ENCODE assay signal across 8 cellular contexts in the genomic region with DNA sequence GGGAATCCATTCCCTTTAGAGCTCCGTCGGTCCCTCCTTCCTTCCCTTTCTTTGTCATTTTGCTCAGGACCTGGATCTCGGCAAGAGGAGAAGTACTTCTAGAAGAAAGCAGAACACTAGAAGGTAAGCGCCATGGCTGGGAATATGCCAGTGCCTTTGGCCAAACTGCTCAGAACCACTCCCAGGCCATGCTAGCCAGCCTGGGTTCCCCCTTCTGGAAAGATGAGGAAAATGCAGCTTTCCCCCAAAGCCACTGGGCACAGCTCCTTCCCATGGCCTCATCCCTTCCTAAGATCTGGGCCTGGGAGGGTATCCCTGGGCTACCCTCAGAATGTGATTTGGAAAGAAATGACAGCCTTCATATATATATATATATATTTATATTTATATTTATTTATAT. TPM values are rescaled to one million over a fixed set of nuclear protein-coding genes. Genes with fewer than 3 reads are reported as not detected.
DNase-seq lines count a peak whose midpoint lies in the region; ATAC-seq, FAIRE-seq and TF ChIP-seq lines count a peak whose summit lies in the region.

No MANE protein-coding gene starts in this region.

- H4K20me1 ChIP-seq in endothelial cell of umbilical vein (replicated peaks; ENCODE audit: control insufficient read depth, extremely low read depth, insufficient read depth, low read length) (no peaks in the 10 kb centered on the region), neural progenitor cell (ENCODE audit: low read depth) (no peaks in the 10 kb centered on the region)

- H3K27me3 ChIP-seq in endothelial cell of umbilical vein (ENCODE audit: control insufficient read depth in 2 of 2, insufficient read depth in 2 of 2, low read length in 2 of 2) (peaks cover 25 to 37% of the 10 kb centered on the region in 2 experiments), neural progenitor cell (peaks cover 24% of the 10 kb centered on the region)

- H3F3A ChIP-seq in neural progenitor cell (ENCODE audit: low read depth): peaks cover 5% of the 10 kb centered on the region

- ATAC-seq in effector memory CD8-positive, alpha-beta T cell (replicated peaks): no peak
- ATAC-seq in GM18870 (IDR thresholded peaks at IDR 0.05; ENCODE audit: unreplicated experiment): no peak
- ATAC-seq in stimulated activated naive B cell treated with anti-CD40 and anti-IgM and Interleukin-4, amounts not matched to agents 10 μg/mL and 1 μg/mL and 100 μg/mL, for 72 hours (replicated peaks): no peak

- peaks cover 34% of the 10 kb centered on the region for H3K27me3 Mint-ChIP-seq in neural progenitor cell (ENCODE audit: insufficient read depth, low read depth)
- peaks cover 51 to 87% of the 10 kb centered on the region in 2 donors for H3K27me3 Mint-ChIP-seq in effector memory CD8-positive, alpha-beta T cell
- peaks cover 52 to 54% of the 10 kb centered on the region in 2 donors for H3K27me3 Mint-ChIP-seq in stimulated activated naive B cell treated with anti-CD40 and anti-IgM and Interleukin-4, amounts not matched to agents 10 μg/mL and 1 μg/mL and 100 μg/mL, for 72 hours

- H3K4me1 Mint-ChIP-seq in neural progenitor cell: peaks cover 6% of the 10 kb centered on the region
- peaks cover 3 to 8% of the 10 kb centered on the region in 2 donors for H3K4me1 Mint-ChIP-seq in effector memory CD8-positive, alpha-beta T cell (ENCODE audit: low read depth in 2 of 2)
- peaks cover 2% of the 10 kb centered on the region in 2 donors for H3K4me1 Mint-ChIP-seq in stimulated activated naive B cell treated with anti-CD40 and anti-IgM and Interleukin-4, amounts not matched to agents 10 μg/mL and 1 μg/mL and 100 μg/mL, for 72 hours

- H3K27ac Mint-ChIP-seq in neural progenitor cell: no peak overlapping the region
- no peak overlapping the region for H3K27ac Mint-ChIP-seq in effector memory CD8-positive, alpha-beta T cell
- no peak overlapping the region for H3K27ac Mint-ChIP-seq in stimulated activated naive B cell treated with anti-CD40 and anti-IgM and Interleukin-4, amounts not matched to agents 10 μg/mL and 1 μg/mL and 100 μg/mL, for 72 hours

- H3K27ac ChIP-seq in endothelial cell of umbilical vein (ENCODE audit: insufficient read depth, low read depth, low read length) (no peak overlapping the region), neural progenitor cell (no peak overlapping the region)

- H3K36me3 ChIP-seq in endothelial cell of umbilical vein (ENCODE audit: control insufficient read depth in 2 of 2, extremely low read depth in 1 of 2, insufficient read depth in 2 of 2, low read length in 2 of 2) (no peaks in the 10 kb centered on the region), neural progenitor cell (no peaks in the 10 kb centered on the region)

- POLR2A ChIA-PET in endothelial cell of umbilical vein (lab: Charles Lee): no interaction called here

- H3K4me3 Mint-ChIP-seq in neural progenitor cell: no peak overlapping the region
- H3K4me3 Mint-ChIP-seq in effector memory CD8-positive, alpha-beta T cell: no peak overlapping the region
- H3K4me3 Mint-ChIP-seq in stimulated activated naive B cell treated with anti-CD40 and anti-IgM and Interleukin-4, amounts not matched to agents 10 μg/mL and 1 μg/mL and 100 μg/mL, for 72 hours: no peak overlapping the region

- BruUV-seq in endothelial cell of umbilical vein (replicated peaks; lab: Mats Ljungman, UMichigan): no TSS peak

- CTCF ChIA-PET in endothelial cell of umbilical vein (lab: Charles Lee): interaction anchor here (0.6 to 2.6 kb wide), 34 partner anchors 8 to 537 kb away, joined by 3 to 65 read pairs (median 4); partner anchors contain the start of gene ETFA

- H3K36me3 Mint-ChIP-seq in neural progenitor cell: peaks cover 3% of the 10 kb centered on the region
- H3K36me3 Mint-ChIP-seq in effector memory CD8-positive, alpha-beta T cell (ENCODE audit: insufficient read depth): peaks cover 3% of the 10 kb centered on the region
- no peaks in the 10 kb centered on the region for H3K36me3 Mint-ChIP-seq in stimulated activated naive B cell treated with anti-CD40 and anti-IgM and Interleukin-4, amounts not matched to agents 10 μg/mL and 1 μg/mL and 100 μg/mL, for 72 hours

- peak; percentile 75 for FAIRE-seq in endothelial cell of umbilical vein (lab: Jason Lieb, UNC)

- H3K4me1 ChIP-seq in endothelial cell of umbilical vein (ENCODE audit: control insufficient read depth, extremely low read depth, insufficient read depth, low read length) (peaks cover under 1% of the 10 kb centered on the region), neural progenitor cell (no peaks in the 10 kb centered on the region)

- peaks cover 2% of the 10 kb centered on the region for H3K9me3 Mint-ChIP-seq in neural progenitor cell
- no peaks in the 10 kb centered on the region for H3K9me3 Mint-ChIP-seq in effector memory CD8-positive, alpha-beta T cell
- no peaks in the 10 kb centered on the region for H3K9me3 Mint-ChIP-seq in stimulated activated naive B cell treated with anti-CD40 and anti-IgM and Interleukin-4, amounts not matched to agents 10 μg/mL and 1 μg/mL and 100 μg/mL, for 72 hours

- DNase-seq in NCI-H2227 treated with DMSO at 0.1 percent for 48 hours (lab: John Stamatoyannopoulos, UW): peak; percentile 22
- peak; percentile 57 for DNase-seq in endothelial cell of umbilical vein (ENCODE audit: low read depth, low spot score)
- DNase-seq in neural progenitor cell (ENCODE audit: low spot score): peak; percentile 76
- no peak for DNase-seq in effector memory CD8-positive, alpha-beta T cell
- no peak for DNase-seq in DMS153 treated with DMSO at 0.1 percent for 48 hours (lab: John Stamatoyannopoulos, UW; ENCODE audit: unreplicated experiment)
- no peak for DNase-seq in stimulated activated naive B cell treated with anti-CD40 and anti-IgM and Interleukin-4, amounts not matched to agents 10 μg/mL and 1 μg/mL and 100 μg/mL, for 72 hours

- no peak overlapping the region for H3K4me2 ChIP-seq in endothelial cell of umbilical vein (ENCODE audit: insufficient read depth, low read length)
- no peak overlapping the region for H3K4me2 ChIP-seq in neural progenitor cell

- H3K9ac ChIP-seq in endothelial cell of umbilical vein (replicated peaks; ENCODE audit: extremely low read depth, insufficient read depth, low read length): no peak overlapping the region
- no peak overlapping the region for H3K9ac ChIP-seq in neural progenitor cell

- H3K4me3 ChIP-seq in endothelial cell of umbilical vein (replicated peaks in 1 of 3; ENCODE audit: insufficient read depth in 1 of 3, low read depth in 1 of 3, low read length in 3 of 3): no peak overlapping the region
- no peak overlapping the region for H3K4me3 ChIP-seq in neural progenitor cell

- H2AFZ ChIP-seq in endothelial cell of umbilical vein (ENCODE audit: low read depth, low read length) (no peak overlapping the region), neural progenitor cell (replicated peaks) (peak overlapping the region; percentile 60)

- H3K79me2 ChIP-seq in endothelial cell of umbilical vein (ENCODE audit: control insufficient read depth, insufficient read depth, low read length): no peaks in the 10 kb centered on the region
- H3K79me2 ChIP-seq in neural progenitor cell (ENCODE audit: low read depth): no peaks in the 10 kb centered on the region

- dilution Hi-C loops in endothelial cell of umbilical vein (cut with MboI; ENCODE audit: extremely low pct_ligation_motif_present, low sequenced_read_pairs): no loop called here

- H3K9me3 ChIP-seq in endothelial cell of umbilical vein (replicated peaks; ENCODE audit: control insufficient read depth, insufficient read depth, low read length): no peaks in the 10 kb centered on the region
- H3K9me3 ChIP-seq in neural progenitor cell (ENCODE audit: low read depth): no peaks in the 10 kb centered on the region

- H3K9me1 ChIP-seq in endothelial cell of umbilical vein (replicated peaks; ENCODE audit: control insufficient read depth, extremely low read depth, insufficient read depth, low read length): no peaks in the 10 kb centered on the region

- no peak for TF ChIP-seq POLR2A in endothelial cell of umbilical vein (IDR thresholded peaks at IDR 0.05; ENCODE audit: low read depth, low read length)

- TF ChIP-seq CTCF in GM12873 (IDR thresholded peaks at IDR 0.05; ENCODE audit: insufficient read depth, low read depth, low read length, missing control alignments) (peak; percentile 54), endothelial cell of umbilical vein (IDR thresholded peaks at IDR 0.05; ENCODE audit: extremely low read depth in 1 of 2, insufficient read depth in 1 of 2, low read depth in 1 of 2, low read length in 2 of 2) (peak; percentile 35 to 74), neural progenitor cell (IDR thresholded peaks at IDR 0.05) (peak; percentile 60)

- intact Hi-C loops in endothelial cell of umbilical vein (cut with micrococcal nuclease): loop anchor here (1.0 kb wide), 2 partner anchors 95 to 140 kb away; no protein-coding TSS in a partner anchor

TF ChIP-seq in endothelial cell of umbilical vein, 7 proteins besides CTCF, POLR2A, EP300 and RAD21 (continues in another document):
- TF ChIP-seq FOS (IDR thresholded peaks at IDR 0.05; ENCODE audit: borderline replicate concordance, insufficient read depth, low read length): no peak
- TF ChIP-seq EZH2 (IDR thresholded peaks at IDR 0.05; ENCODE audit: borderline replicate concordance, low read depth, low read length, severe bottlenecking): no peak
- TF ChIP-seq MYC (IDR thresholded peaks at IDR 0.05; ENCODE audit: low read depth, low read length): no peak
- no peak for TF ChIP-seq JUN (IDR thresholded peaks at IDR 0.05; ENCODE audit: borderline replicate concordance, insufficient read depth, insufficient read length, low read depth)

RNA-seq across cellular contexts. Expression of gene ISL2, which starts 6.3 kb away (rescaled TPM):
- total RNA-seq in endothelial cell of umbilical vein: not detected in 2 replicates
- polyA plus RNA-seq in endothelial cell of umbilical vein: 0.05 and 0.10 TPM in 2 replicates
- 0.06 TPM in 1 of 2 replicates, not detected in the other for polyA plus RNA-seq in endothelial cell of umbilical vein (2011; cell fraction: cytosol; rRNA removed)
- 0.34 TPM in 1 of 2 replicates, not detected in the other for polyA plus RNA-seq in endothelial cell of umbilical vein (2011; cell fraction: nucleus; rRNA removed)
- not detected in 2 replicates for polyA plus RNA-seq in endothelial cell of umbilical vein (2012)
- polyA minus RNA-seq in endothelial cell of umbilical vein: 0.11 TPM in 1 of 2 replicates, not detected in the other
- 4.2 TPM for polyA minus RNA-seq in endothelial cell of umbilical vein (2011; cell fraction: cytosol; rRNA and poly(A)+ RNA removed)
- not detected in 2 replicates for polyA minus RNA-seq in endothelial cell of umbilical vein (2011; cell fraction: nucleus; rRNA and poly(A)+ RNA removed)
- total RNA-seq in neural progenitor cell (ENCODE audit: low replicate concordance): not detected in 2 replicates

RNA-seq across cellular contexts. Expression of gene ETFA, which starts 19.0 kb away (rescaled TPM):
- total RNA-seq in endothelial cell of umbilical vein: 116 and 123 TPM in 2 replicates
- polyA plus RNA-seq in endothelial cell of umbilical vein: 75.8 and 102 TPM in 2 replicates
- polyA plus RNA-seq in endothelial cell of umbilical vein (2011; cell fraction: cytosol; rRNA removed): 137 and 154 TPM in 2 replicates
- polyA plus RNA-seq in endothelial cell of umbilical vein (2011; cell fraction: nucleus; rRNA removed): 85.8 and 105 TPM in 2 replicates
- 162 and 177 TPM in 2 replicates for polyA plus RNA-seq in endothelial cell of umbilical vein (2012)
- 93.1 and 110 TPM in 2 replicates for polyA minus RNA-seq in endothelial cell of umbilical vein
- polyA minus RNA-seq in endothelial cell of umbilical vein (2011; cell fraction: cytosol; rRNA and poly(A)+ RNA removed): 143 TPM
- polyA minus RNA-seq in endothelial cell of umbilical vein (2011; cell fraction: nucleus; rRNA and poly(A)+ RNA removed): 45.3 and 59.5 TPM in 2 replicates
- total RNA-seq in neural progenitor cell (ENCODE audit: low replicate concordance): 77.3 and 99.3 TPM in 2 replicates

Comparison
In these comparisons a context has a peak if more than half of its experiments do, and no peak if none do; other contexts are left out.
1. DNase-seq: peak in NCI-H2227 treated with DMSO at 0.1 percent for 48 hours (single experiment), endothelial cell of umbilical vein (single experiment) and neural progenitor cell (single experiment); none in effector memory CD8-positive, alpha-beta T cell (0 of 3), DMS153 treated with DMSO at 0.1 percent for 48 hours (single experiment) and stimulated activated naive B cell treated with anti-CD40 and anti-IgM and Interleukin-4, amounts not matched to agents 10 μg/mL and 1 μg/mL and 100 μg/mL, for 72 hours (single experiment).
2. Peak in every context shown above with its lines, with median percentiles within 50 percentile points of each other: CTCF ChIP-seq.